ENCODE assay signal across 1 cellular context in genomic region chr6:169794317-169795055, GRCh38.
TF ChIP-seq lines count a peak whose summit lies in the region.

No MANE protein-coding gene starts in this region.

TF ChIP-seq in HepG2, 621 proteins besides CTCF, POLR2A, EP300 and RAD21 (continued from another document):
- no peak for TF ChIP-seq ARID5B (CRISPR knock-in tag; IDR thresholded peaks at IDR 0.05)
- TF ChIP-seq ISL2 (CRISPR knock-in tag; IDR thresholded peaks at IDR 0.05), result no peak
- TF ChIP-seq HDAC1 (CRISPR knock-in tag; IDR thresholded peaks at IDR 0.05), result no peak
- peak; percentile 53; the same call in 1 of the 2 replicates for TF ChIP-seq HNRNPL (IDR thresholded peaks at IDR 0.05; ENCODE audit: low read depth, low read length)
- peak; percentile 73; the same call in 1 of the 2 replicates for TF ChIP-seq ZNF598 (CRISPR knock-in tag; IDR thresholded peaks at IDR 0.05; ENCODE audit: borderline replicate concordance)
